In genomic region chrX:155881158-155881993, GRCh38 we compare ENCODE assay signal across 8 cellular contexts. TPM values are rescaled to one million over a fixed set of nuclear protein-coding genes. Genes with fewer than 3 reads are reported as not detected.
DNase-seq lines count a peak whose midpoint lies in the region; ATAC-seq and TF ChIP-seq lines count a peak whose summit lies in the region.

Gene VAMP7, plus strand, starts transcription at chrX:155881345. Its CDS starts 8,122 bp downstream, at chrX:155889467.

- TF ChIP-seq CTCF in PC-9 (conservative IDR thresholded peaks at IDR 0.05), result no peak

- H3K4me2 ChIP-seq in PC-9, result peak within 1 kb of the TSS; percentile 89

- H3K4me3 ChIP-seq in PC-9 (peak within 1 kb of the TSS; percentile 96), esophagus (ENCODE audit: low read depth in 1 of 2, low read length in 2 of 2) (peak within 1 kb of the TSS; percentile 58 to 85), muscle layer of duodenum (ENCODE audit: low read depth in 1 of 2, low read length in 2 of 2) (peak within 1 kb of the TSS; percentile 61 to 75)

- H4K20me1 ChIP-seq in PC-9 (ENCODE audit: insufficient read depth), result no peaks in the 10 kb centered on the region; the same call in 1 of the 2 replicates

- intact Hi-C loops in PC-9 (cut with micrococcal nuclease; ENCODE audit: unreplicated experiment), result loop anchor here (2.0 kb wide), 1 partner anchor 855 kb away; the partner anchor contains the start of gene FUNDC2

- H3F3A ChIP-seq in PC-9 (ENCODE audit: insufficient read depth, low read depth), result no peaks in the 10 kb centered on the region

- POLR2A ChIA-PET in PC-9 (lab: Charles Lee; ENCODE audit: unreplicated experiment), result no interaction called here

- CTCF ChIA-PET in PC-9 (lab: Charles Lee), result no interaction called here

- DNase-seq in DMS53 (lab: John Stamatoyannopoulos, UW) (peak; percentile 95), PC-9 (peak; percentile 86 to 92)
- DNase-seq in activated T-cell treated with anti-CD3 and anti-CD28 coated beads, Interleukin-2, amount 50 U/mL, for 1 hour, result peak; percentile 75
- peak; percentile 55 for DNase-seq in stimulated activated CD8-positive, alpha-beta memory T cell treated with anti-CD3 and anti-CD28 coated beads, Interleukin-7, amount 100 ng/mL, for 24 hours (ENCODE audit: low read depth)

- peak within 1 kb of the TSS; percentile 93 for H2AFZ ChIP-seq in PC-9

- H3K27ac ChIP-seq in PC-9, result peak within 1 kb of the TSS; percentile 60
- H3K27ac ChIP-seq in esophagus (ENCODE audit: low read depth in 2 of 2, low read length in 1 of 2), result peak within 1 kb of the TSS; percentile 78 to 81
- H3K27ac ChIP-seq in muscle layer of duodenum (ENCODE audit: low read length), result peak within 1 kb of the TSS; percentile 28

- H3K9me3 ChIP-seq in PC-9 (ENCODE audit: insufficient read depth, low read depth), result no peaks in the 10 kb centered on the region
- H3K9me3 ChIP-seq in esophagus (ENCODE audit: control insufficient read depth in 2 of 2, insufficient read depth in 1 of 2, low read depth in 1 of 2, low read length in 1 of 2), result no peaks in the 10 kb centered on the region
- H3K9me3 ChIP-seq in muscle layer of duodenum (ENCODE audit: control insufficient read depth in 1 of 2, low read length in 2 of 2), result peaks cover 0 to 4% of the 10 kb centered on the region in 2 donors

- ATAC-seq in GM21619 (IDR thresholded peaks at IDR 0.05; ENCODE audit: unreplicated experiment), result peak; percentile 93

- H3K79me2 ChIP-seq in PC-9 (ENCODE audit: low read depth), result peaks cover 30% of the 10 kb centered on the region

- no peaks in the 10 kb centered on the region for H3K36me3 ChIP-seq in PC-9 (ENCODE audit: low read depth)
- no peaks in the 10 kb centered on the region for H3K36me3 ChIP-seq in esophagus (ENCODE audit: control insufficient read depth in 2 of 2, insufficient read depth in 2 of 2, low read length in 1 of 2)
- peaks cover 0 to 3% of the 10 kb centered on the region in 2 donors for H3K36me3 ChIP-seq in muscle layer of duodenum (ENCODE audit: control insufficient read depth in 1 of 2, insufficient read depth in 2 of 2, low read length in 2 of 2)

- TF ChIP-seq RAD21 in Ishikawa (IDR thresholded peaks at IDR 0.05; ENCODE audit: low read depth), result no peak

- H3K4me1 ChIP-seq in PC-9 (replicated peaks; ENCODE audit: insufficient read depth) (0 out of 2 replicates have a peak, but pooled peaks cover 6% of the 10 kb centered on the region), esophagus (ENCODE audit: control insufficient read depth in 2 of 2, insufficient read depth in 2 of 2, low read length in 1 of 2) (no peaks in the 10 kb centered on the region), muscle layer of duodenum (ENCODE audit: control insufficient read depth in 1 of 2, insufficient read depth in 2 of 2, low read length in 2 of 2) (peaks cover 0 to 11% of the 10 kb centered on the region in 2 donors)

- H3K27me3 ChIP-seq in PC-9 (ENCODE audit: insufficient read depth, low read depth), result no peaks in the 10 kb centered on the region
- H3K27me3 ChIP-seq in esophagus (ENCODE audit: control insufficient read depth in 1 of 2, insufficient read depth in 2 of 2, low read length in 2 of 2), result no peaks in the 10 kb centered on the region
- no peaks in the 10 kb centered on the region for H3K27me3 ChIP-seq in muscle layer of duodenum (ENCODE audit: low read depth, low read length)

- 27 to 33% methylated on average over 48 of the region's 48 CpGs for WGBS in esophagus, 2 donors

- BruUV-seq in PC-9 (replicated peaks; lab: Mats Ljungman, UMichigan), result TSS peak; percentile 56

- no peaks in the 10 kb centered on the region for H3K9me2 ChIP-seq in PC-9 (ENCODE audit: insufficient read depth)

- no peak for TF ChIP-seq EP300 in Ishikawa (IDR thresholded peaks at IDR 0.05; ENCODE audit: borderline replicate concordance)

TF ChIP-seq in Ishikawa, 13 proteins besides CTCF, POLR2A, EP300 and RAD21:
- TF ChIP-seq MAX (IDR thresholded peaks at IDR 0.05) (peak; percentile 12; the same call in 1 of the 2 replicates), REST (IDR thresholded peaks at IDR 0.05; ENCODE audit: low read depth) (no peak), TCF12 (IDR thresholded peaks at IDR 0.05; ENCODE audit: low read depth) (no peak), TEAD4 (IDR thresholded peaks at IDR 0.05) (no peak), CREB1 (IDR thresholded peaks at IDR 0.05; ENCODE audit: low read depth) (no peak), CEBPB (IDR thresholded peaks at IDR 0.05) (no peak), NFIC (IDR thresholded peaks at IDR 0.05) (no peak), TAF1 (IDR thresholded peaks at IDR 0.05; ENCODE audit: low read depth) (peak; percentile 43; the same call in 1 of the 2 replicates), ZBTB7A (IDR thresholded peaks at IDR 0.05; ENCODE audit: low read depth) (no peak), FOXM1 (IDR thresholded peaks at IDR 0.05; ENCODE audit: borderline replicate concordance, low read depth) (no peak), USF1 (IDR thresholded peaks at IDR 0.05) (no peak), EGR1 (IDR thresholded peaks at IDR 0.05) (no peak), YY1 (IDR thresholded peaks at IDR 0.05; ENCODE audit: low read depth) (peak; percentile 34; the same call in 1 of the 2 replicates)

RNA-seq across cellular contexts. Expression of gene VAMP7, which starts in this region (rescaled TPM):
- 60.2 and 77.7 TPM in 2 replicates for total RNA-seq in PC-9 (2021)
- polyA plus RNA-seq in esophagus, result 10 to 100 TPM; 11.8 to 18.4 TPM

Comparison
In these comparisons a context has a peak if more than half of its experiments do, and no peak if none do; other contexts are left out.
1. Peak in every context shown above with its lines: DNase-seq, ATAC-seq, H3K4me3 ChIP-seq and H3K27ac ChIP-seq.
2. H3K27ac ChIP-seq: peak in every context shown above with its lines; median percentile 80 in esophagus; 60 in PC-9; 28 in muscle layer of duodenum.